ENCODE assay signal across 7 cellular contexts in the genomic region with DNA sequence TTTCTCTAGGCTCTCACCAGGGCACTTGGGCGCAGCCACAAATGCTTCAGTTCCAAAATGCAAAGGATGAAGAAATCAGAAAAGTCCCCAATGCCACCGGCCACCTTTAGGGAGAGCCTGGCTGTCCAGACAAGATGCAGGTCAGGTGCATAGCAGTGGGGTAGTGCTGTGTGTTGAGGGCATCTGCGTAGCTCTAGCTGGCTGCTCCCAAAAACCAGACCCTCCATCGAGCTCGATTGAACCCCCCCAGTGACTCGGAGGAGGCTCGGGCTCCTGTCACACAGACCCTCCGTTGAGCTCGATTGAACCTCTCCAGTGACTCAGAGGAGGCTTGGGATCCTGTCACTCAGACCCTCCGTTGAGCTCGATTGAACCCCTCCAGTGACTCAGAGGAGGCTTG. TPM values are rescaled to one million over a fixed set of nuclear protein-coding genes. Genes with fewer than 3 reads are reported as not detected.
"Had no signal": no experiment of that assay in that cellular context is flagged by ENCODE, and none has a peak within 500 bp of the region (broad histone marks: within the 10 kb centered on the region; RNA-seq: fewer than 3 reads in every experiment).

No MANE protein-coding gene starts in this region.

RNA-seq across cellular contexts. Expression of a gene that starts 47.5 kb away (rescaled TPM):
- total RNA-seq: LHCN-M2, MCF 10A, NCI-H460, OCI-LY7, PC-9, Right ventricle myocardium superior, SJSA1 had no signal
